In genomic region chr1:173505401-173505800, GRCh38 we compare ENCODE assay signal across 21 cellular contexts.
"Had no signal": no experiment of that assay in that cellular context is flagged by ENCODE, and none has a peak within 500 bp of the region (broad histone marks: within the 10 kb centered on the region; RNA-seq: fewer than 3 reads in every experiment).

No MANE protein-coding gene starts in this region.

- H3K4me1 ChIP-seq: left ventricle myocardium inferior, psoas muscle, right atrium auricular region, suprapubic skin had no signal

- H3K27ac ChIP-seq: epithelial cell of prostate, esophagus muscularis mucosa, gastroesophageal sphincter, left ventricle myocardium inferior, neutrophil, psoas muscle, right atrium auricular region, sigmoid colon, skin epidermis, suprapubic skin had no signal

- H3K27me3 ChIP-seq: esophagus muscularis mucosa, gastroesophageal sphincter, neutrophil, right atrium auricular region, sigmoid colon, suprapubic skin, thyroid gland had no signal

- H3K36me3 ChIP-seq: esophagus muscularis mucosa, gastroesophageal sphincter, left ventricle myocardium inferior, neutrophil, right atrium auricular region, sigmoid colon, suprapubic skin, thyroid gland had no signal

- ATAC-seq: gastroesophageal sphincter; left cardiac atrium; naive thymus-derived CD4-positive, alpha-beta T cell; psoas muscle; stimulated activated naive CD8-positive, alpha-beta T cell treated with anti-CD3 and anti-CD28 coated beads, Interleukin-15, Interleukin-2, amounts not matched to agents 100 U/mL and 50 U/mL, for 24 hours had no signal

- H3K4me3 ChIP-seq: esophagus muscularis mucosa, gastroesophageal sphincter, left ventricle myocardium inferior, lung, psoas muscle, right atrium auricular region, sigmoid colon, skin epidermis, suprapubic skin, thyroid gland had no signal

- H3K9me3 ChIP-seq: esophagus muscularis mucosa, gastroesophageal sphincter, left ventricle myocardium inferior, neutrophil, psoas muscle, right atrium auricular region, sigmoid colon, suprapubic skin, thyroid gland had no signal

- DNase-seq: effector memory CD4-positive, alpha-beta T cell; foreskin fibroblast; glutamatergic neuron; islet precursor cell; left cardiac atrium; left ventricle myocardium inferior; naive thymus-derived CD4-positive, alpha-beta T cell; nephron progenitor cell; psoas muscle; sigmoid colon; stimulated activated CD4-positive, alpha-beta T cell treated with anti-CD3 and anti-CD28 coated beads, Interleukin-2, amount 100 ng/mL, for 48 hours; stimulated activated naive CD8-positive, alpha-beta T cell treated with anti-CD3 and anti-CD28 coated beads, Interleukin-15, Interleukin-2, amounts not matched to agents 100 U/mL and 50 U/mL, for 24 hours; thyroid gland had no signal
